ENCODE assay signal across 11 cellular contexts in genomic region chr13:49097374-49097773, GRCh38.
DNase-seq lines count a peak whose midpoint lies in the region; ATAC-seq, FAIRE-seq and TF ChIP-seq lines count a peak whose summit lies in the region.
"Had no signal": no experiment of that assay in that cellular context is flagged by ENCODE, and none has a peak within 500 bp of the region (broad histone marks: within the 10 kb centered on the region; RNA-seq: fewer than 3 reads in every experiment).

No MANE protein-coding gene starts in this region.

- no peak for ATAC-seq in GM21528 (IDR thresholded peaks at IDR 0.05; ENCODE audit: low FRiP score, unreplicated experiment)
- ATAC-seq: Panc1 had no signal

- H3K36me3 ChIP-seq in brain microvascular endothelial cell (replicated peaks), result no peaks in the 10 kb centered on the region

- DNase-seq in LHCN-M2 (ENCODE audit: low read depth) (peak; percentile 59), brain microvascular endothelial cell (peak; percentile 40), stromal cell of bone marrow (ENCODE audit: low read depth) (peak; percentile 50), GM12892 (ENCODE audit: insufficient read length) (no peak), HT-29 (ENCODE audit: low spot score) (no peak)
- no peak for DNase-seq in NK-92 treated with Interleukin-12 subunit alpha and Interleukin-12 subunit beta, amount 100 ng/mL, for 24 hours (lab: John Stamatoyannopoulos, UW)

- TF ChIP-seq POLR2A in GM12892 (IDR thresholded peaks at IDR 0.05; ENCODE audit: low read depth, low read length), result no peak

- in situ Hi-C loops in brain microvascular endothelial cell (cut with HindIII; ENCODE audit: low pct_ligation_motif_present, low sequenced_read_pairs), result no loop called here

- no peak for TF ChIP-seq CTCF in brain microvascular endothelial cell (IDR thresholded peaks at IDR 0.05; ENCODE audit: low read depth, low read length, missing control alignments)

- peak overlapping the region; percentile 82 for H3K27ac ChIP-seq in brain microvascular endothelial cell
- H3K27ac ChIP-seq: KMS-11 had no signal

- FAIRE-seq in islet of Langerhans (lab: Jason Lieb, UNC), result peak; percentile 81
- FAIRE-seq in GM12892 (lab: Jason Lieb, UNC), result no peak
- FAIRE-seq: GM18507 had no signal

- no peaks in the 10 kb centered on the region for H3K27me3 ChIP-seq in brain microvascular endothelial cell (replicated peaks)

- no peak overlapping the region for H3K4me3 ChIP-seq in brain microvascular endothelial cell (ENCODE audit: low read depth, low read length)

Comparison
In these comparisons a context has a peak if more than half of its experiments do, and no peak if none do; other contexts are left out.
1. DNase-seq: peak in LHCN-M2 (single experiment), brain microvascular endothelial cell (single experiment) and stromal cell of bone marrow (single experiment); none in GM12892 (single experiment), HT-29 (single experiment) and NK-92 treated with Interleukin-12 subunit alpha and Interleukin-12 subunit beta, amount 100 ng/mL, for 24 hours (single experiment).